8 cellular contexts compared by ENCODE assay signal in genomic region chr13:102845289-102845629, GRCh38. TPM values are rescaled to one million over a fixed set of nuclear protein-coding genes. Genes with fewer than 3 reads are reported as not detected.
DNase-seq lines count a peak whose midpoint lies in the region; ATAC-seq, FAIRE-seq and TF ChIP-seq lines count a peak whose summit lies in the region.

No MANE protein-coding gene starts in this region.

- CTCF ChIA-PET in AG04450 (lab: Charles Lee), result interaction anchor here (1.0 to 2.4 kb wide), 4 partner anchors 25 to 265 kb away, joined by 3 to 11 read pairs (median 4); no protein-coding TSS in a partner anchor

- no peaks in the 10 kb centered on the region for H3K36me3 Mint-ChIP-seq in chondrocyte (ENCODE audit: low read depth)
- H3K36me3 Mint-ChIP-seq in naive B cell, result no peaks in the 10 kb centered on the region

- H3K27me3 ChIP-seq in AG04450 (ENCODE audit: control insufficient read depth, insufficient read depth, low read length), result no peaks in the 10 kb centered on the region

- no peaks in the 10 kb centered on the region for H3K27me3 Mint-ChIP-seq in chondrocyte (ENCODE audit: low read depth)
- H3K27me3 Mint-ChIP-seq in naive B cell, result no peaks in the 10 kb centered on the region

- TF ChIP-seq CTCF in AG04450 (IDR thresholded peaks at IDR 0.05; ENCODE audit: low read depth, low read length), result no peak
- TF ChIP-seq CTCF in chondrocyte (IDR thresholded peaks at IDR 0.05), result no peak

- no peaks in the 10 kb centered on the region for H3K9me3 Mint-ChIP-seq in chondrocyte (ENCODE audit: low read depth)
- no peaks in the 10 kb centered on the region for H3K9me3 Mint-ChIP-seq in naive B cell

- no peaks in the 10 kb centered on the region; the same call in 1 of the 2 replicates for H3K9me3 ChIP-seq in AG04450 (ENCODE audit: control insufficient read depth, insufficient read depth, low read length)

- POLR2A ChIA-PET in AG04450 (lab: Yijun Ruan, JAX), result interaction anchor here (1.0 to 2.3 kb wide), 8 partner anchors 19 to 253 kb away, joined by 3 to 15 read pairs (median 4); partner anchors contain the start of genes TEX30 and TPP2

- H3K27ac ChIP-seq in AG04450 (ENCODE audit: low read depth, low read length), result peak overlapping the region; percentile 92

- H3K4me3 ChIP-seq in AG04450 (ENCODE audit: low read depth, low read length), result peak overlapping the region; percentile 95

- H3K4me3 Mint-ChIP-seq in chondrocyte (ENCODE audit: unreplicated experiment) (peak overlapping the region; percentile 81), naive B cell (peak overlapping the region; percentile 87 to 100 (median 99))

- H3K27ac Mint-ChIP-seq in chondrocyte (ENCODE audit: unreplicated experiment) (peak overlapping the region; percentile 95), naive B cell (peak overlapping the region; percentile 94 to 100 (median 100))

- no peak for DNase-seq in AG04450 (ENCODE audit: low read depth, low spot score)
- DNase-seq in chondrocyte (ENCODE audit: low spot score), result no peak
- DNase-seq in naive B cell, result no peak
- no peak for DNase-seq in RCC 7860 (ENCODE audit: low spot score)
- no peak for DNase-seq in NOMO-1 treated with dmso at 0.1 percent for 144 hours (lab: John Stamatoyannopoulos, UW; ENCODE audit: unreplicated experiment)
- no peak for DNase-seq in KG1 (lab: John Stamatoyannopoulos, UW)

- peak; percentile 14 for ATAC-seq in GM21367 (IDR thresholded peaks at IDR 0.05; ENCODE audit: unreplicated experiment)
- peak; percentile 7 for ATAC-seq in HG03571 (IDR thresholded peaks at IDR 0.05; ENCODE audit: unreplicated experiment)
- peak; percentile 35 to 40 for ATAC-seq in naive B cell (ENCODE audit: low read depth in 2 of 2)

- H3K4me1 Mint-ChIP-seq in chondrocyte (ENCODE audit: low read depth) (peaks cover 37% of the 10 kb centered on the region), naive B cell (peaks cover 30 to 41% (median 31%) of the 10 kb centered on the region in 3 donors)

- no peak for FAIRE-seq in RCC 7860 (lab: Jason Lieb, UNC)

RNA-seq across cellular contexts. Expression of gene ERCC5, which starts 0.6 kb away (rescaled TPM):
- polyA plus RNA-seq in AG04450 (2011; rRNA removed) (39.2 and 47.6 TPM in 2 replicates), naive B cell (ENCODE audit: low read depth in 6 of 6) (10 to 100 TPM; 14.3 to 37.4 (median 29.6) TPM)
- 26.3 and 27.8 TPM in 2 replicates for polyA minus RNA-seq in AG04450 (2011; rRNA and poly(A)+ RNA removed)
- total RNA-seq in chondrocyte, result 41.0 to 63.4 TPM (median 51.1 TPM) in 3 replicates

RNA-seq across cellular contexts. Expression of gene BIVM, which starts 46.3 kb away (rescaled TPM):
- polyA plus RNA-seq in AG04450 (2011; rRNA removed), result 16.9 and 26.7 TPM in 2 replicates
- polyA minus RNA-seq in AG04450 (2011; rRNA and poly(A)+ RNA removed), result 3.5 and 7.6 TPM in 2 replicates
- total RNA-seq in chondrocyte, result 22.7 to 37.7 TPM (median 24.0 TPM) in 3 replicates
- polyA plus RNA-seq in naive B cell (ENCODE audit: low read depth in 6 of 6), result 1 to 10 TPM; 2.2 to 7.5 (median 3.4) TPM

RNA-seq across cellular contexts. Expression of gene POGLUT2, which starts 46.5 kb away (rescaled TPM):
- polyA plus RNA-seq in AG04450 (2011; rRNA removed) (17.8 and 24.8 TPM in 2 replicates), naive B cell (ENCODE audit: low read depth in 6 of 6) (not detected)
- polyA minus RNA-seq in AG04450 (2011; rRNA and poly(A)+ RNA removed), result 5.8 and 6.1 TPM in 2 replicates
- total RNA-seq in chondrocyte, result 37.3 to 45.8 TPM (median 39.1 TPM) in 3 replicates

Comparison
In these comparisons a context has a peak if more than half of its experiments do, and no peak if none do; other contexts are left out.
1. RNA of gene POGLUT2, which starts 46.5 kb away (polyA plus RNA-seq): 17.8 to 24.8 TPM in AG04450; not detected in naive B cell; every median in the first group is over 10 times any median in the second.
2. Peak in every context shown above with its lines, with median percentiles within 50 percentile points of each other: ATAC-seq.